ENCODE assay signal across 20 cellular contexts in the genomic region with DNA sequence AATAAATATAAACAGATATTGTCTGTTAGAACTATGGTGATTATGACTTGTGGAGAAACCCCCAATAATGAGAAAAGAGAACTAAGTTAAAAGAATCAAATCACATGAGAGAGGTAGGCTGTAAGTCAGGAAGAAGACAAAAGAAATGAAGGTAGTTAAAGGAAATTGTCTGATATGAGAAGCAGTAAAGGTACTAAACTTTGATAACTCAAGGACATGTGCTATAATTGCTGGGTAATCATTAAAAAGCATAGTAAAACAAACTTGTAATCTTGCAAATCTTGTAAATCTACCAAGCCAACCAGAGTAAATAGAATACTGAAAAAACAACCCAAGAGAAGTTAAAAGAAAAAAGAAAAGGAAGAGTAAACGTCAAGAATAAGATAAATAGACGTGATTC.
A peak's percentile ranks its signal among the peaks of the same experiment; 100 is the strongest.
DNase-seq lines count a peak whose midpoint lies in the region; ATAC-seq and TF ChIP-seq lines count a peak whose summit lies in the region.
"Had no signal": no experiment of that assay in that cellular context is flagged by ENCODE, and none has a peak within 500 bp of the region (broad histone marks: within the 10 kb centered on the region; RNA-seq: fewer than 3 reads in every experiment).

No MANE protein-coding gene starts in this region.

- peak overlapping the region; percentile 89 for H3K27ac ChIP-seq in 22Rv1
- H3K27ac ChIP-seq in VCaP = peak overlapping the region; percentile 94
- peak overlapping the region; percentile 69 for H3K27ac ChIP-seq in hepatocyte
- no peak overlapping the region for H3K27ac ChIP-seq in suprapubic skin
- H3K27ac ChIP-seq: GM23248 had no signal

- DNase-seq in hepatocyte (ENCODE audit: low spot score) (no peak), mucosa of descending colon (no peak), suprapubic skin (ENCODE audit: low spot score in 2 of 2) (no peak), foreskin melanocyte (no peak)
- DNase-seq: 8988T; C1 segment of cervical spinal cord; CD4-positive, CD25-positive, alpha-beta regulatory T cell; CD8-positive, alpha-beta T cell; DMS 273 treated with DMSO at 0.1 percent for 48 hours; DMS79; EL; GDM1; GM23248; H7; HCEC 1CT had no signal

- no peak for TF ChIP-seq POLR2A in suprapubic skin (IDR thresholded peaks at IDR 0.05)

- TF ChIP-seq CTCF in 22Rv1 (IDR thresholded peaks at IDR 0.05) (no peak), VCaP (conservative IDR thresholded peaks at IDR 0.05) (no peak), hepatocyte (IDR thresholded peaks at IDR 0.05; ENCODE audit: poor library complexity) (no peak), mucosa of descending colon (IDR thresholded peaks at IDR 0.05) (no peak), suprapubic skin (IDR thresholded peaks at IDR 0.05) (no peak)

- H3K4me3 ChIP-seq in hepatocyte = no peak overlapping the region
- no peak overlapping the region for H3K4me3 ChIP-seq in mucosa of descending colon
- no peak overlapping the region for H3K4me3 ChIP-seq in suprapubic skin
- H3K4me3 ChIP-seq: GM12878, GM23248 had no signal

- peak; percentile 84 for ATAC-seq in mucosa of descending colon
- no peak for ATAC-seq in HG03439 (IDR thresholded peaks at IDR 0.05; ENCODE audit: unreplicated experiment)
- no peak for ATAC-seq in GM19035 (IDR thresholded peaks at IDR 0.05; ENCODE audit: unreplicated experiment)
- ATAC-seq: CD8-positive, alpha-beta T cell; GM12878 had no signal

- TF ChIP-seq EP300 in suprapubic skin (IDR thresholded peaks at IDR 0.05) = no peak

- no peaks in the 10 kb centered on the region for H3K9me2 ChIP-seq in hepatocyte (replicated peaks; ENCODE audit: insufficient read depth)

- H3K27me3 ChIP-seq in hepatocyte = no peaks in the 10 kb centered on the region
- H3K27me3 ChIP-seq in suprapubic skin = no peaks in the 10 kb centered on the region

- H3K36me3 ChIP-seq in hepatocyte (replicated peaks; ENCODE audit: insufficient read depth, low read depth) (no peaks in the 10 kb centered on the region), mucosa of descending colon (ENCODE audit: low read depth) (no peaks in the 10 kb centered on the region), suprapubic skin (no peaks in the 10 kb centered on the region)

- H4K20me1 ChIP-seq in hepatocyte (ENCODE audit: insufficient read depth, poor library complexity, severe bottlenecking) = no peaks in the 10 kb centered on the region

- H3K9me3 ChIP-seq in hepatocyte (ENCODE audit: low read depth) = no peaks in the 10 kb centered on the region
- no peaks in the 10 kb centered on the region for H3K9me3 ChIP-seq in mucosa of descending colon
- no peaks in the 10 kb centered on the region for H3K9me3 ChIP-seq in suprapubic skin

- peak overlapping the region; percentile 24 for H3K4me2 ChIP-seq in hepatocyte

- no peak overlapping the region for H2AFZ ChIP-seq in hepatocyte
- H2AFZ ChIP-seq: GM23248 had no signal

- WGBS in hepatocyte (ENCODE audit: low lambda C conversion rate, missing lambda C conversion rate) = 70% methylated on average over 2 of the region's 2 CpGs
- 60% methylated on average over 2 of the region's 2 CpGs for WGBS in suprapubic skin

- intact Hi-C loops in mucosa of descending colon (cut with DNase I, micrococcal nuclease) = no loop called here

- peaks cover 6% of the 10 kb centered on the region for H3K4me1 ChIP-seq in hepatocyte (ENCODE audit: insufficient read depth)
- peaks cover 5% of the 10 kb centered on the region for H3K4me1 ChIP-seq in mucosa of descending colon (ENCODE audit: low read depth)
- no peaks in the 10 kb centered on the region for H3K4me1 ChIP-seq in suprapubic skin

- H3K79me2 ChIP-seq in hepatocyte = no peaks in the 10 kb centered on the region
